Comparison of ENCODE assay signal across 1 cellular context in genomic region chr5:82278711-82279370, GRCh38.
TF ChIP-seq lines count a peak whose summit lies in the region.

No MANE protein-coding gene starts in this region.

TF ChIP-seq in GM23338, 12 proteins besides CTCF, POLR2A, EP300 and RAD21 (continued from another document):
- TF ChIP-seq EZH2 (IDR thresholded peaks at IDR 0.05; ENCODE audit: low read depth, unreplicated experiment) (no peak), ETS1 (IDR thresholded peaks at IDR 0.05) (no peak), EZH2phosphoT487 (IDR thresholded peaks at IDR 0.05; ENCODE audit: unreplicated experiment) (no peak), ZNF114 (CRISPR knock-in tag; IDR thresholded peaks at IDR 0.05) (no peak), POLR2AphosphoS5 (IDR thresholded peaks at IDR 0.05; ENCODE audit: low read depth) (no peak)
